ENCODE assay signal across 1 cellular context in the genomic region with DNA sequence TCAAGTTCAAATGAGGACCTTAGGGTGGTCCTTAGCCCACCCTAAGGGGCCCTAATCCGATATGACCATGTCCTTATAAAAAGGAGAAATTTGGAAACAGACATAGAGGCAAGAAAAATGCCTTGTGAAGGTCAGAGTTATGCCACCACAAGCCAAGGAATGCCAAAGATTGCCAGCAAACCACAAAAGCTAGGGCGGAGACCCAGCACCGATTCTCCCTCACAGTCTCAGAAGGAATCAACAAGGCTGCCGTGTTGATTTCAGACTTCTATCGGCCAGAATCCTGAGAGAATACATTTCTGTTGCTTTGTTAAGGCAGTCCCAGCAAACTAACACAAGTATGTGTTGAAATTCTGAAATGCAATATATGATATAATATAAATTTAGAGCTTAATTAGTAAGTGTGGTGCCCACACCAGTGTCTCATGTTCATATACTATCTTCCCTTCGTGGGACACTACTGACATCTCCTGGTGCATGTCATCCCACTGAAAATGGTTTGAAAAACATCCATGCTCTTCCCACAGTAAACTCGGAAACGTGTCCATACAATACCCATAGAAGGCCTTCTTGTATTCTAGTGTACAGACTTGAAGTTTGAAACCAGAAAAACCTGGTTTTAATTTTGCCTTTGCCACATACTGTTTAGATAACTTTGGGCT.
TF ChIP-seq lines count a peak whose summit lies in the region.

No MANE protein-coding gene starts in this region.

TF ChIP-seq in H1, 55 proteins besides CTCF, POLR2A, EP300 and RAD21:
- no peak for TF ChIP-seq ZNF274 (IDR thresholded peaks at IDR 0.05; ENCODE audit: borderline replicate concordance, extremely low read depth, low read length)
